ENCODE assay signal across 18 cellular contexts in the genomic region with DNA sequence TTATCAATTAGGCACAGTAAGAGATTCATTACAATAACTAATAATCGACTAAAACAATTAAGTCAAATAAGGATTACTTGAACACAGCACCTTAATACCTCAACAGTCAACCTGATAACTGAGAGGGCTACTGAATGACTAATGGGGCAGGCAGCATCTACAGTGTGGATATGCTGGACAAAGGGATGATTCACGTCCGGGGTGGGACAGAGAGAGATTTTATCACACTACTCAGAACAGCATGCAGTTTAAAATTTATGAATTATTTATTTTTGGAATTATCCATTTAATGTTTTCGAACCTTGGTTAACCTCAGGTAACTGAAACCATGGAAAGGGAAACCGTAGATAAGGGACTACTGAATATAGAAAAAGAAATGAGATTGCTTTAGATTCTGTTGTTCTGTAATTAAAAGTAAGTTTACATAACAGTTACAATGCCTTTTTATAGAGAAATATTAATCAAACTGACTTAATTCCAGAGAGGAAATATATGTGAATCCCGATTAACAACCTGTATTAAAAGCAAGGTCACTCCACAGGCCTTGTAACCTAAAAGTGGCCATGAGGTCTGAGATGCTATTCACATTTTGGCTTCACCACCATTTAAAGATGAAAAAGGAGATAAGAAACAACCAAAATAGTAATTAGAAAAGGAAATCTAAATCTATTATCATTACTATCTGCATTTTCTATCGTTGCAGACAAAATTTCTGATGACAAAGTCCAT.
A peak's percentile ranks its signal among the peaks of the same experiment; 100 is the strongest.
DNase-seq lines count a peak whose midpoint lies in the region; ATAC-seq and TF ChIP-seq lines count a peak whose summit lies in the region.
"Had no signal": no experiment of that assay in that cellular context is flagged by ENCODE, and none has a peak within 500 bp of the region (broad histone marks: within the 10 kb centered on the region; RNA-seq: fewer than 3 reads in every experiment).

No MANE protein-coding gene starts in this region.

- peak; percentile 92 for DNase-seq in ELR (ENCODE audit: low read depth)
- peak; percentile 68 for DNase-seq in NCI-H82 treated with DMSO at 0.1 percent for 48 hours (lab: John Stamatoyannopoulos, UW; ENCODE audit: unreplicated experiment)
- DNase-seq in brain microvascular endothelial cell = peak; percentile 82
- DNase-seq in non-pigmented ciliary epithelial cell (ENCODE audit: low read depth) = peak; percentile 74
- no peak for DNase-seq in hepatic stellate cell (ENCODE audit: low spot score)
- DNase-seq in stomach = no peak
- no peak for DNase-seq in activated CD8-positive, alpha-beta T cell treated with anti-CD3 and anti-CD28 coated beads, Interleukin-2, amount 10 ng/mL, durations not matched to agents 7 days and 5 days
- no peak for DNase-seq in H7
- DNase-seq: activated CD4-positive, alpha-beta T cell treated with anti-CD3 and anti-CD28 coated beads for 48 hours; activated T-cell treated with anti-CD3 and anti-CD28 coated beads, Interleukin-2, amount 50 U/mL, for 72 hours; anterior cingulate cortex; CD4-positive, alpha-beta memory T cell; effector CD4-positive, alpha-beta T cell; left lung; NCI-H2081 treated with DMSO at 0.1 percent for 48 hours; sigmoid colon; T-cell had no signal

- no peaks in the 10 kb centered on the region for H3K9me3 Mint-ChIP-seq in activated CD8-positive, alpha-beta T cell treated with anti-CD3 and anti-CD28 coated beads, Interleukin-2, amount 10 ng/mL, durations not matched to agents 7 days and 5 days (ENCODE audit: insufficient read depth)
- H3K9me3 Mint-ChIP-seq: activated T-cell treated with anti-CD3 and anti-CD28 coated beads, Interleukin-2, amount 50 U/mL, for 72 hours; CD4-positive, alpha-beta memory T cell; natural killer cell treated with Interleukin-12 subunit alpha and Interleukin-12 subunit beta and Interleukin-15 and Interleukin-18, amount 100 ng/mL, for 72 hours; T-cell had no signal

- no peaks in the 10 kb centered on the region for H3K4me1 ChIP-seq in stomach
- H3K4me1 ChIP-seq: left lung, sigmoid colon had no signal

- no peak overlapping the region for H3K4me3 ChIP-seq in brain microvascular endothelial cell (ENCODE audit: low read depth, low read length)
- no peak overlapping the region for H3K4me3 ChIP-seq in stomach
- H3K4me3 ChIP-seq in H7 (ENCODE audit: insufficient read depth, low read depth, low read length) = no peak overlapping the region
- H3K4me3 ChIP-seq: left lung, sigmoid colon had no signal

- 82 to 86% (median 83%) methylated on average over 7 of the region's 7 CpGs for WGBS in stomach, 5 donors

- no peak for ATAC-seq in activated CD8-positive, alpha-beta T cell treated with anti-CD3 and anti-CD28 coated beads, Interleukin-2, amount 10 ng/mL, durations not matched to agents 7 days and 5 days
- ATAC-seq: activated T-cell treated with anti-CD3 and anti-CD28 coated beads, Interleukin-2, amount 50 U/mL, for 72 hours; left lung; natural killer cell treated with Interleukin-12 subunit alpha and Interleukin-12 subunit beta and Interleukin-15 and Interleukin-18, amount 100 ng/mL, for 72 hours; T-cell had no signal

- no peak for TF ChIP-seq POLR2A in stomach (IDR thresholded peaks at IDR 0.05)

- no peaks in the 10 kb centered on the region for H3K36me3 Mint-ChIP-seq in activated CD8-positive, alpha-beta T cell treated with anti-CD3 and anti-CD28 coated beads, Interleukin-2, amount 10 ng/mL, durations not matched to agents 7 days and 5 days (ENCODE audit: low read depth)
- H3K36me3 Mint-ChIP-seq: CD4-positive, alpha-beta memory T cell; natural killer cell treated with Interleukin-12 subunit alpha and Interleukin-12 subunit beta and Interleukin-15 and Interleukin-18, amount 100 ng/mL, for 72 hours had no signal

- H3K36me3 ChIP-seq in brain microvascular endothelial cell (replicated peaks) (no peaks in the 10 kb centered on the region), stomach (peaks cover 4 to 38% (median 31%) of the 10 kb centered on the region in 4 donors), H7 (replicated peaks; ENCODE audit: control insufficient read depth, insufficient read depth, low read length) (no peaks in the 10 kb centered on the region)

- CTCF ChIA-PET in activated CD8-positive, alpha-beta T cell treated with anti-CD3 and anti-CD28 coated beads, Interleukin-2, amount 10 ng/mL, durations not matched to agents 7 days and 5 days (lab: Charles Lee) = no interaction called here

- TF ChIP-seq EP300 in stomach (IDR thresholded peaks at IDR 0.05) = no peak

- no peaks in the 10 kb centered on the region for H3K4me1 Mint-ChIP-seq in activated CD8-positive, alpha-beta T cell treated with anti-CD3 and anti-CD28 coated beads, Interleukin-2, amount 10 ng/mL, durations not matched to agents 7 days and 5 days (ENCODE audit: low read depth)
- H3K4me1 Mint-ChIP-seq: CD4-positive, alpha-beta memory T cell; T-cell had no signal

- H3K4me3 Mint-ChIP-seq in activated CD8-positive, alpha-beta T cell treated with anti-CD3 and anti-CD28 coated beads, Interleukin-2, amount 10 ng/mL, durations not matched to agents 7 days and 5 days = no peak overlapping the region
- H3K4me3 Mint-ChIP-seq: activated T-cell treated with anti-CD3 and anti-CD28 coated beads, Interleukin-2, amount 50 U/mL, for 72 hours; CD4-positive, alpha-beta memory T cell; natural killer cell treated with Interleukin-12 subunit alpha and Interleukin-12 subunit beta and Interleukin-15 and Interleukin-18, amount 100 ng/mL, for 72 hours; T-cell had no signal

- no peaks in the 10 kb centered on the region for H3K9me3 ChIP-seq in stomach
- H3K9me3 ChIP-seq: left lung, sigmoid colon had no signal

- TF ChIP-seq CTCF in brain microvascular endothelial cell (IDR thresholded peaks at IDR 0.05; ENCODE audit: low read depth, low read length, missing control alignments) (no peak), stomach (IDR thresholded peaks at IDR 0.05) (no peak)

- POLR2A ChIA-PET in activated CD8-positive, alpha-beta T cell treated with anti-CD3 and anti-CD28 coated beads, Interleukin-2, amount 10 ng/mL, durations not matched to agents 7 days and 5 days (lab: Charles Lee) = no interaction called here

- intact Hi-C loops in stomach (cut with DNase I; ENCODE audit: low total_unique reads) = no loop called here

- no peak overlapping the region for H3K27ac Mint-ChIP-seq in activated CD8-positive, alpha-beta T cell treated with anti-CD3 and anti-CD28 coated beads, Interleukin-2, amount 10 ng/mL, durations not matched to agents 7 days and 5 days
- H3K27ac Mint-ChIP-seq: activated T-cell treated with anti-CD3 and anti-CD28 coated beads, Interleukin-2, amount 50 U/mL, for 72 hours; CD4-positive, alpha-beta memory T cell; natural killer cell treated with Interleukin-12 subunit alpha and Interleukin-12 subunit beta and Interleukin-15 and Interleukin-18, amount 100 ng/mL, for 72 hours; T-cell had no signal

- no peaks in the 10 kb centered on the region for H3K27me3 Mint-ChIP-seq in activated CD8-positive, alpha-beta T cell treated with anti-CD3 and anti-CD28 coated beads, Interleukin-2, amount 10 ng/mL, durations not matched to agents 7 days and 5 days (ENCODE audit: low read depth)
- H3K27me3 Mint-ChIP-seq: CD4-positive, alpha-beta memory T cell; T-cell had no signal

- H3K27me3 ChIP-seq in brain microvascular endothelial cell (replicated peaks) (no peaks in the 10 kb centered on the region), stomach (no peaks in the 10 kb centered on the region), H7 (ENCODE audit: control insufficient read depth, insufficient read depth, low read length) (no peaks in the 10 kb centered on the region)
- H3K27me3 ChIP-seq: left lung, sigmoid colon had no signal

- H3K27ac ChIP-seq in brain microvascular endothelial cell (peak overlapping the region; percentile 13), stomach (no peak overlapping the region)
- H3K27ac ChIP-seq: left lung, sigmoid colon had no signal

- in situ Hi-C loops in brain microvascular endothelial cell (cut with HindIII; ENCODE audit: low pct_ligation_motif_present, low sequenced_read_pairs) = no loop called here

Comparison
In these comparisons a context has a peak if more than half of its experiments do, and no peak if none do; other contexts are left out.
1. DNase-seq: peak in ELR (single experiment), NCI-H82 treated with DMSO at 0.1 percent for 48 hours (single experiment), brain microvascular endothelial cell (single experiment) and non-pigmented ciliary epithelial cell (single experiment); none in hepatic stellate cell (single experiment), stomach (single experiment), activated CD8-positive, alpha-beta T cell treated with anti-CD3 and anti-CD28 coated beads, Interleukin-2, amount 10 ng/mL, durations not matched to agents 7 days and 5 days (single experiment) and H7 (single experiment).